ENCODE assay signal across 19 cellular contexts in genomic region chr7:68823996-68824780, GRCh38.
"Had no signal": no experiment of that assay in that cellular context is flagged by ENCODE, and none has a peak within 500 bp of the region (broad histone marks: within the 10 kb centered on the region; RNA-seq: fewer than 3 reads in every experiment).

No MANE protein-coding gene starts in this region.

- H3K4me1 ChIP-seq: pancreas, thyroid gland, upper lobe of left lung, vagina had no signal

- H3K4me3 ChIP-seq: dorsolateral prefrontal cortex, lung, pancreas, smooth muscle cell, thyroid gland, upper lobe of left lung, vagina had no signal

- H3K36me3 ChIP-seq: pancreas, thyroid gland, upper lobe of left lung, vagina had no signal

- H3K27ac ChIP-seq: dorsolateral prefrontal cortex, pancreas, thyroid gland, upper lobe of left lung, vagina had no signal

- H3K9me3 ChIP-seq: pancreas, thyroid gland, vagina had no signal

- H3K27me3 ChIP-seq: pancreas, thyroid gland, upper lobe of left lung, vagina had no signal

- H3K4me2 ChIP-seq: smooth muscle cell had no signal

- DNase-seq: cortex of kidney; dorsolateral prefrontal cortex; effector memory CD4-positive, alpha-beta T cell; foreskin fibroblast; immature natural killer cell; left cardiac atrium; left ventricle myocardium superior; mesendoderm; naive B cell; occipital lobe; pancreas; right cardiac atrium; stimulated activated CD4-positive, alpha-beta T cell treated with anti-CD3 and anti-CD28 coated beads, Interleukin-2, amount 100 ng/mL, for 48 hours; stimulated activated naive CD4-positive, alpha-beta T cell treated with Interleukin-2 at 50 U/mL for 16 hours; thyroid gland; upper lobe of left lung had no signal
